Comparison of ENCODE assay signal across 8 cellular contexts in genomic region chr6:10722570-10722819, GRCh38. TPM values are rescaled to one million over a fixed set of nuclear protein-coding genes. Genes with fewer than 3 reads are reported as not detected.
DNase-seq lines count a peak whose midpoint lies in the region; ATAC-seq and TF ChIP-seq lines count a peak whose summit lies in the region.

No MANE protein-coding gene starts in this region.

- peaks cover 21% of the 10 kb centered on the region for H3K9me3 Mint-ChIP-seq in dendritic cell treated with granulocyte-macrophage colony-stimulating factor and Interleukin-4, amounts not matched to agents 40 ng/mL and 50 ng/mL, for 4 days
- H3K9me3 Mint-ChIP-seq in natural killer cell treated with Interleukin-12 subunit alpha and Interleukin-12 subunit beta and Interleukin-15 and Interleukin-18, amount 100 ng/mL, for 72 hours = peaks cover 4% of the 10 kb centered on the region

- H3K4me1 Mint-ChIP-seq in dendritic cell treated with granulocyte-macrophage colony-stimulating factor and Interleukin-4, amounts not matched to agents 40 ng/mL and 50 ng/mL, for 4 days (ENCODE audit: low read depth) = peaks cover 48% of the 10 kb centered on the region
- peaks cover 33 to 62% of the 10 kb centered on the region in 2 donors for H3K4me1 Mint-ChIP-seq in natural killer cell treated with Interleukin-12 subunit alpha and Interleukin-12 subunit beta and Interleukin-15 and Interleukin-18, amount 100 ng/mL, for 72 hours (ENCODE audit: low read depth in 2 of 2)

- peak overlapping the region; percentile 93 for H3K4me3 Mint-ChIP-seq in dendritic cell treated with granulocyte-macrophage colony-stimulating factor and Interleukin-4, amounts not matched to agents 40 ng/mL and 50 ng/mL, for 4 days
- peak overlapping the region; percentile 93 for H3K4me3 Mint-ChIP-seq in natural killer cell treated with Interleukin-12 subunit alpha and Interleukin-12 subunit beta and Interleukin-15 and Interleukin-18, amount 100 ng/mL, for 72 hours

- peaks cover 20% of the 10 kb centered on the region; the same call in 1 of the 2 replicates for H3K36me3 ChIP-seq in BLaER1
- H3K36me3 ChIP-seq in Loucy (ENCODE audit: insufficient read depth, low read length) = no peaks in the 10 kb centered on the region

- no peak for TF ChIP-seq CTCF in Loucy (conservative IDR thresholded peaks at IDR 0.05; ENCODE audit: low read length)
- TF ChIP-seq CTCF in GM20000 (IDR thresholded peaks at IDR 0.05; ENCODE audit: extremely low read depth, missing control alignments) = no peak

- intact Hi-C loops in dendritic cell treated with granulocyte-macrophage colony-stimulating factor and Interleukin-4, amounts not matched to agents 40 ng/mL and 50 ng/mL, for 4 days (cut with micrococcal nuclease) = no loop called here

- H3K9ac ChIP-seq in BLaER1 (peak overlapping the region; percentile 85), Loucy (ENCODE audit: low read depth, low read length, poor library complexity, severe bottlenecking) (peak overlapping the region; percentile 82)

- no peaks in the 10 kb centered on the region for H3F3A ChIP-seq in Loucy (ENCODE audit: low read depth)

- no peak for TF ChIP-seq POLR2A in erythroblast (IDR thresholded peaks at IDR 0.05; ENCODE audit: low read length)

- ATAC-seq in natural killer cell treated with Interleukin-12 subunit alpha and Interleukin-12 subunit beta and Interleukin-15 and Interleukin-18, amount 100 ng/mL, for 72 hours = no peak
- ATAC-seq in GM21381 (IDR thresholded peaks at IDR 0.05; ENCODE audit: unreplicated experiment) = no peak

- peaks cover 45% of the 10 kb centered on the region for H3K4me1 ChIP-seq in BLaER1
- peaks cover 31% of the 10 kb centered on the region for H3K4me1 ChIP-seq in Loucy (ENCODE audit: insufficient read depth, low read length, poor library complexity, severe bottlenecking)

- H3K36me3 Mint-ChIP-seq in dendritic cell treated with granulocyte-macrophage colony-stimulating factor and Interleukin-4, amounts not matched to agents 40 ng/mL and 50 ng/mL, for 4 days (ENCODE audit: low read depth) = peaks cover 34% of the 10 kb centered on the region
- peaks cover 4% of the 10 kb centered on the region for H3K36me3 Mint-ChIP-seq in natural killer cell treated with Interleukin-12 subunit alpha and Interleukin-12 subunit beta and Interleukin-15 and Interleukin-18, amount 100 ng/mL, for 72 hours

- no peak for DNase-seq in natural killer cell treated with Interleukin-12 subunit alpha and Interleukin-12 subunit beta and Interleukin-15 and Interleukin-18, amount 100 ng/mL, for 72 hours (ENCODE audit: low spot score)
- no peak for DNase-seq in erythroblast (lab: John Stamatoyannopoulos, UW)
- DNase-seq in SIG-M5 (lab: John Stamatoyannopoulos, UW) = no peak
- no peak for DNase-seq in GM20000 (ENCODE audit: low spot score)

- peaks cover 30% of the 10 kb centered on the region for H3K9me3 ChIP-seq in BLaER1
- H3K9me3 ChIP-seq in Loucy (ENCODE audit: insufficient read depth, low read depth, low read length) = no peaks in the 10 kb centered on the region

- H3K27ac ChIP-seq in BLaER1 = peak overlapping the region; percentile 79

- peak overlapping the region; percentile 97 for H3K27ac Mint-ChIP-seq in dendritic cell treated with granulocyte-macrophage colony-stimulating factor and Interleukin-4, amounts not matched to agents 40 ng/mL and 50 ng/mL, for 4 days
- H3K27ac Mint-ChIP-seq in natural killer cell treated with Interleukin-12 subunit alpha and Interleukin-12 subunit beta and Interleukin-15 and Interleukin-18, amount 100 ng/mL, for 72 hours = peak overlapping the region; percentile 76 to 83

- peak overlapping the region; percentile 92 for H2AFZ ChIP-seq in Loucy (ENCODE audit: low read length)

- H3K27me3 ChIP-seq in BLaER1 (no peaks in the 10 kb centered on the region), Loucy (ENCODE audit: insufficient read depth, low read length, poor library complexity, severe bottlenecking) (no peaks in the 10 kb centered on the region)

- H4K20me1 ChIP-seq in BLaER1 = no peaks in the 10 kb centered on the region
- H4K20me1 ChIP-seq in Loucy (ENCODE audit: insufficient read depth, low read length, poor library complexity, severe bottlenecking) = no peaks in the 10 kb centered on the region

- no peaks in the 10 kb centered on the region for H3K27me3 Mint-ChIP-seq in dendritic cell treated with granulocyte-macrophage colony-stimulating factor and Interleukin-4, amounts not matched to agents 40 ng/mL and 50 ng/mL, for 4 days
- peaks cover 0 to 21% of the 10 kb centered on the region in 2 donors for H3K27me3 Mint-ChIP-seq in natural killer cell treated with Interleukin-12 subunit alpha and Interleukin-12 subunit beta and Interleukin-15 and Interleukin-18, amount 100 ng/mL, for 72 hours

- H3K4me2 ChIP-seq in BLaER1 = peak overlapping the region; percentile 90
- peak overlapping the region; percentile 90 for H3K4me2 ChIP-seq in Loucy (ENCODE audit: low read depth, low read length, poor library complexity, severe bottlenecking)

- no peaks in the 10 kb centered on the region for H3K9me2 ChIP-seq in Loucy (replicated peaks; ENCODE audit: low read depth, low read length)

- H3K79me2 ChIP-seq in Loucy (ENCODE audit: insufficient read depth, low read length) = peaks cover 26% of the 10 kb centered on the region

- H3K4me3 ChIP-seq in BLaER1 = peak overlapping the region; percentile 77
- peak overlapping the region; percentile 87 for H3K4me3 ChIP-seq in Loucy (ENCODE audit: low read length, poor library complexity, severe bottlenecking)

RNA-seq across cellular contexts. Expression of gene TMEM14C, which starts 0.4 kb away (rescaled TPM):
- total RNA-seq in natural killer cell treated with Interleukin-12 subunit alpha and Interleukin-12 subunit beta and Interleukin-15 and Interleukin-18, amount 100 ng/mL, for 72 hours = 10 to 100 TPM; 12.0 to 27.4 TPM

RNA-seq across cellular contexts. Expression of gene TMEM14B, which starts 25.1 kb away (rescaled TPM):
- total RNA-seq in natural killer cell treated with Interleukin-12 subunit alpha and Interleukin-12 subunit beta and Interleukin-15 and Interleukin-18, amount 100 ng/mL, for 72 hours = 10 to 100 TPM; 43.9 to 63.4 TPM

RNA-seq across cellular contexts. Expression of gene PAK1IP1, which starts 27.7 kb away (rescaled TPM):
- total RNA-seq in natural killer cell treated with Interleukin-12 subunit alpha and Interleukin-12 subunit beta and Interleukin-15 and Interleukin-18, amount 100 ng/mL, for 72 hours = 10 to 100 TPM; 24.8 to 27.7 TPM

RNA-seq across cellular contexts. Expression of gene C6orf52, which starts 28.1 kb away (rescaled TPM):
- total RNA-seq in natural killer cell treated with Interleukin-12 subunit alpha and Interleukin-12 subunit beta and Interleukin-15 and Interleukin-18, amount 100 ng/mL, for 72 hours = 1 to 10 TPM; 2.4 to 4.0 TPM
